7 cellular contexts compared by ENCODE assay signal in the genomic region with DNA sequence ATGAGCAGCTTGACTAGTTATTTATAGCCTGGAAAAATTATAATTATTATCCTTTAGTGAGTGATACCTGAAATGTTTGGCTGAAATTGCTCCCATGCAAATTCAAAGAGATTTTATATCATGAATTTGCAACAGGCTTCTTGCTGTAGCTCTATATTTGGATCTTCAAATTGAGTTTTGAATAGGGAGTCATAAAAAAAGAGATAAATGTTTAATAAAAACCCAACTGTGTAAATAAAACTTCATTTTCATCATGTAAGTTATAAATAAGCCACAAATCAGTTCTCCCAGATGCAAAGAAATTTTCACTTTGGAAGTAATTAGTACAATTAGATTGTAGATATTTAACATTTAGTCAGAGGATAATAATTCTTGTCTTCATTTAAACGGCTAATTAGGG.
"Had no signal": no experiment of that assay in that cellular context is flagged by ENCODE, and none has a peak within 500 bp of the region (broad histone marks: within the 10 kb centered on the region; RNA-seq: fewer than 3 reads in every experiment).

A gene with protein sequence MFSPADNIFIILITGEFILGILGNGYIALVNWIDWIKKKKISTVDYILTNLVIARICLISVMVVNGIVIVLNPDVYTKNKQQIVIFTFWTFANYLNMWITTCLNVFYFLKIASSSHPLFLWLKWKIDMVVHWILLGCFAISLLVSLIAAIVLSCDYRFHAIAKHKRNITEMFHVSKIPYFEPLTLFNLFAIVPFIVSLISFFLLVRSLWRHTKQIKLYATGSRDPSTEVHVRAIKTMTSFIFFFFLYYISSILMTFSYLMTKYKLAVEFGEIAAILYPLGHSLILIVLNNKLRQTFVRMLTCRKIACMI (minus strand): TSS at position 101 of the 400 bp plus-strand sequence. CDS start 306 bp downstream, outside the sequence.

- DNase-seq: GM23248, GOT3, H7, H9, HCEC 1CT, HFFc6 had no signal

- FAIRE-seq: H1 had no signal
